ENCODE assay signal across 8 cellular contexts in genomic region chr5:111512026-111512405, GRCh38. TPM values are rescaled to one million over a fixed set of nuclear protein-coding genes. Genes with fewer than 3 reads are reported as not detected.
A peak's percentile ranks its signal among the peaks of the same experiment; 100 is the strongest.
DNase-seq lines count a peak whose midpoint lies in the region; ATAC-seq, FAIRE-seq and TF ChIP-seq lines count a peak whose summit lies in the region.

No MANE protein-coding gene starts in this region.

- H3K4me3 Mint-ChIP-seq in CD4-positive, alpha-beta T cell: peak overlapping the region; percentile 95
- peak overlapping the region; percentile 92 for H3K4me3 Mint-ChIP-seq in astrocyte (ENCODE audit: unreplicated experiment)
- H3K4me3 Mint-ChIP-seq in stimulated activated naive CD8-positive, alpha-beta T cell treated with anti-CD3 and anti-CD28 coated beads, Interleukin-15, amount 100 ng/mL, for 72 hours: peak overlapping the region; percentile 96 to 99

- H3K4me3 ChIP-seq in astrocyte (ENCODE audit: insufficient read depth, low read depth, low read length): peak overlapping the region; percentile 78

- no peak for ATAC-seq in CD4-positive, alpha-beta T cell (ENCODE audit: poor library complexity)
- ATAC-seq in stimulated activated naive CD8-positive, alpha-beta T cell treated with anti-CD3 and anti-CD28 coated beads, Interleukin-15, amount 100 ng/mL, for 72 hours: no peak

- H3K9me3 Mint-ChIP-seq in CD4-positive, alpha-beta T cell: no peaks in the 10 kb centered on the region
- peaks cover 2% of the 10 kb centered on the region for H3K9me3 Mint-ChIP-seq in astrocyte (ENCODE audit: unreplicated experiment)
- H3K9me3 Mint-ChIP-seq in stimulated activated naive CD8-positive, alpha-beta T cell treated with anti-CD3 and anti-CD28 coated beads, Interleukin-15, amount 100 ng/mL, for 72 hours: no peaks in the 10 kb centered on the region

- peak overlapping the region; percentile 97 for H3K9ac ChIP-seq in astrocyte (ENCODE audit: low read length)

- peak in 1 of 10 experiments; percentile 11 for DNase-seq in CD4-positive, alpha-beta T cell
- peak; percentile 22 for DNase-seq in GM20000 (ENCODE audit: low spot score)
- peak; percentile 77 for DNase-seq in NCI-H1092 treated with DMSO at 0.1 percent for 48 hours (lab: John Stamatoyannopoulos, UW)
- DNase-seq in astrocyte (ENCODE audit: low read depth): peak; percentile 41
- peak; percentile 53 for DNase-seq in iPS-NIHi7 (ENCODE audit: extremely low spot score)
- no peak for DNase-seq in stimulated activated naive CD8-positive, alpha-beta T cell treated with anti-CD3 and anti-CD28 coated beads, Interleukin-15, amount 100 ng/mL, for 72 hours
- DNase-seq in ACHN: no peak
- DNase-seq in activated CD8-positive, alpha-beta memory T cell treated with anti-CD3 and anti-CD28 coated beads, Interleukin-2, amount 50 U/mL, for 4 hours: no peak

- peaks cover 3% of the 10 kb centered on the region for H3K4me1 ChIP-seq in astrocyte (ENCODE audit: insufficient read depth, low read length)

- H4K20me1 ChIP-seq in astrocyte (ENCODE audit: insufficient read depth, low read length): peaks cover 31% of the 10 kb centered on the region

- no peaks in the 10 kb centered on the region for H3K9me3 ChIP-seq in CD4-positive, alpha-beta T cell (ENCODE audit: control insufficient read depth, low read length)
- no peaks in the 10 kb centered on the region for H3K9me3 ChIP-seq in astrocyte (ENCODE audit: insufficient read depth, low read depth, low read length)

- H3K27ac ChIP-seq in CD4-positive, alpha-beta T cell (ENCODE audit: low read depth, low read length): peak overlapping the region; percentile 66
- H3K27ac ChIP-seq in astrocyte (ENCODE audit: low read depth, low read length): peak overlapping the region; percentile 93

- H3K36me3 ChIP-seq in astrocyte (ENCODE audit: insufficient read depth, low read length): no peaks in the 10 kb centered on the region

- H3K27me3 Mint-ChIP-seq in CD4-positive, alpha-beta T cell: no peaks in the 10 kb centered on the region
- no peaks in the 10 kb centered on the region for H3K27me3 Mint-ChIP-seq in astrocyte (ENCODE audit: low read depth, unreplicated experiment)
- no peaks in the 10 kb centered on the region for H3K27me3 Mint-ChIP-seq in stimulated activated naive CD8-positive, alpha-beta T cell treated with anti-CD3 and anti-CD28 coated beads, Interleukin-15, amount 100 ng/mL, for 72 hours

- CTCF ChIA-PET in CD4-positive, alpha-beta T cell (lab: Charles Lee): interaction anchor here (1.0 to 3.8 kb wide), 2 partner anchors 18 to 20 kb away, joined by 3 to 24 read pairs; no protein-coding TSS in a partner anchor

- no peaks in the 10 kb centered on the region for H3K27me3 ChIP-seq in CD4-positive, alpha-beta T cell (ENCODE audit: control insufficient read depth, insufficient read depth, low read length)
- H3K27me3 ChIP-seq in astrocyte (ENCODE audit: insufficient read depth, low read length): no peaks in the 10 kb centered on the region

- peaks cover 54% of the 10 kb centered on the region for H3K79me2 ChIP-seq in astrocyte (ENCODE audit: insufficient read depth, low read length)

- peak overlapping the region; percentile 97 for H3K4me2 ChIP-seq in astrocyte (ENCODE audit: low read length)

- in situ Hi-C loops in ACHN (cut with HindIII; ENCODE audit: low pct_ligation_motif_present, low pct_unique_long_range_greater_than_20kb, low sequenced_read_pairs): no loop called here

- peak overlapping the region; percentile 86 for H3K27ac Mint-ChIP-seq in CD4-positive, alpha-beta T cell
- peak overlapping the region; percentile 78 for H3K27ac Mint-ChIP-seq in astrocyte (ENCODE audit: unreplicated experiment)
- H3K27ac Mint-ChIP-seq in stimulated activated naive CD8-positive, alpha-beta T cell treated with anti-CD3 and anti-CD28 coated beads, Interleukin-15, amount 100 ng/mL, for 72 hours: peak overlapping the region; percentile 98 to 99

- peak overlapping the region; percentile 79 for H2AFZ ChIP-seq in astrocyte (ENCODE audit: low read depth, low read length)

- peaks cover 32% of the 10 kb centered on the region for H3K4me1 Mint-ChIP-seq in CD4-positive, alpha-beta T cell (ENCODE audit: low read depth)
- peaks cover 13% of the 10 kb centered on the region for H3K4me1 Mint-ChIP-seq in astrocyte (ENCODE audit: low read depth, unreplicated experiment)
- peaks cover 60% of the 10 kb centered on the region for H3K4me1 Mint-ChIP-seq in stimulated activated naive CD8-positive, alpha-beta T cell treated with anti-CD3 and anti-CD28 coated beads, Interleukin-15, amount 100 ng/mL, for 72 hours

- intact Hi-C loops in CD4-positive, alpha-beta T cell (cut with DNase I, micrococcal nuclease): loop anchor here in 1 of 2 experiments (1.0 kb wide), 1 partner anchor 18 kb away; no protein-coding TSS in a partner anchor

- TF ChIP-seq CTCF in CD4-positive, alpha-beta T cell (IDR thresholded peaks at IDR 0.05): no peak
- TF ChIP-seq CTCF in GM20000 (IDR thresholded peaks at IDR 0.05; ENCODE audit: extremely low read depth, missing control alignments) (no peak), astrocyte (IDR thresholded peaks at IDR 0.05; ENCODE audit: insufficient read depth, low read depth, low read length) (no peak)

- POLR2A ChIA-PET in CD4-positive, alpha-beta T cell (lab: Charles Lee): interaction anchor here (0.5 to 1.8 kb wide), 9 partner anchors 9 to 1811 kb away, joined by 3 to 5 read pairs (median 4); partner anchors contain the start of gene CAMK4

- no peak for FAIRE-seq in astrocyte (lab: Jason Lieb, UNC)

- peaks cover 10% of the 10 kb centered on the region for H3K36me3 Mint-ChIP-seq in CD4-positive, alpha-beta T cell (ENCODE audit: low read depth)
- no peaks in the 10 kb centered on the region for H3K36me3 Mint-ChIP-seq in astrocyte (ENCODE audit: low read depth, unreplicated experiment)

RNA-seq across cellular contexts. Expression of gene STARD4, which starts 0.3 kb away (rescaled TPM):
- total RNA-seq in CD4-positive, alpha-beta T cell: 10 to 100 TPM; 14.9 to 15.2 TPM
- 68.5 and 84.9 TPM in 2 replicates for total RNA-seq in astrocyte

Comparison
In these comparisons a context has a peak if more than half of its experiments do, and no peak if none do; other contexts are left out.
1. DNase-seq: peak in GM20000 (single experiment), NCI-H1092 treated with DMSO at 0.1 percent for 48 hours (single experiment), astrocyte (single experiment) and iPS-NIHi7 (single experiment); none in stimulated activated naive CD8-positive, alpha-beta T cell treated with anti-CD3 and anti-CD28 coated beads, Interleukin-15, amount 100 ng/mL, for 72 hours (0 of 2), ACHN (single experiment) and activated CD8-positive, alpha-beta memory T cell treated with anti-CD3 and anti-CD28 coated beads, Interleukin-2, amount 50 U/mL, for 4 hours (single experiment).
2. Peak in every context shown above with its lines, with median percentiles within 50 percentile points of each other: H3K27ac Mint-ChIP-seq and H3K4me3 Mint-ChIP-seq.